Comparison of ENCODE assay signal across 2 cellular contexts in genomic region chr17:45144199-45145034, GRCh38.
TF ChIP-seq lines count a peak whose summit lies in the region.

No MANE protein-coding gene starts in this region.

TF ChIP-seq in SK-N-SH, 30 proteins besides CTCF, POLR2A, EP300 and RAD21 (continued from another document):
- TF ChIP-seq REST (IDR thresholded peaks at IDR 0.05; ENCODE audit: low read depth, low read length) (no peak), ZBTB33 (IDR thresholded peaks at IDR 0.05; ENCODE audit: borderline replicate concordance, low read depth) (no peak), MXI1 (IDR thresholded peaks at IDR 0.05; ENCODE audit: low read depth, low read length) (no peak), EZH2phosphoT487 (IDR thresholded peaks at IDR 0.05; ENCODE audit: borderline replicate concordance, low read depth) (no peak), FOXJ3 (CRISPR knock-in tag; IDR thresholded peaks at IDR 0.05) (no peak), POLR2AphosphoS5 (IDR thresholded peaks at IDR 0.05; ENCODE audit: low read depth, low read length) (no peak), USF2 (IDR thresholded peaks at IDR 0.05; ENCODE audit: borderline replicate concordance, low read depth, low read length) (no peak), GABPA (IDR thresholded peaks at IDR 0.05; ENCODE audit: low read depth) (no peak)

TF ChIP-seq in SK-N-SH treated with all-trans-retinoic acid at 6 μM for 48 hours, 23 proteins besides CTCF, POLR2A, EP300 and RAD21 (continued from another document):
- TF ChIP-seq CREB5 (CRISPR knock-in tag; IDR thresholded peaks at IDR 0.05; ENCODE audit: low read depth) (no peak), PATZ1 (CRISPR knock-in tag; IDR thresholded peaks at IDR 0.05; ENCODE audit: borderline replicate concordance) (no peak), ISL1 (CRISPR knock-in tag; IDR thresholded peaks at IDR 0.05) (no peak), ZNF70 (CRISPR knock-in tag; IDR thresholded peaks at IDR 0.05) (no peak), SNAI2 (CRISPR knock-in tag; IDR thresholded peaks at IDR 0.05) (no peak), GLIS3 (CRISPR knock-in tag; IDR thresholded peaks at IDR 0.05) (no peak), POU6F1 (CRISPR knock-in tag; IDR thresholded peaks at IDR 0.05; ENCODE audit: borderline replicate concordance, low read depth) (no peak), ZFP3 (CRISPR knock-in tag; IDR thresholded peaks at IDR 0.05) (no peak), OSR1 (CRISPR knock-in tag; IDR thresholded peaks at IDR 0.05) (no peak), RARB (CRISPR knock-in tag; IDR thresholded peaks at IDR 0.05) (no peak)
